ENCODE assay signal across 37 cellular contexts in the genomic region with DNA sequence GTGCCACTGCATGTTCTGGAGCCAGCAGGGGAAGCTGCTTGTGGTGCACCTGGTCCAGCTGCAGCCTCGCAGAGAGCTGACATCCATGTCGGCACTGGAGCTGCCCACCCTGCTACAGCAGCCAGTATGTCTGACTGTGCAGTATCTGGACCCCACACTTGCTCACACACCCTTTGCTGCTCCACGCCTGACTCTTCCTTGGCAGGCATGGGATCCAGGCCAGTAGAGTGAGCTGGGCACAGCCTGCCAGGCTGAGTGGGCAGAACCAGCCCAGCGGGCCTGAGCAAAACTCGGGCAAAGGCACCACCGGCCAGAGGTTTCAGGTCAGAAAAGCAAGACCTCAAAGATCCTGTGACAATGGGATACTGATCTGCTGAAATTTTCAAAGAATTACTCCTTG.
"Had no signal": no experiment of that assay in that cellular context is flagged by ENCODE, and none has a peak within 500 bp of the region (broad histone marks: within the 10 kb centered on the region; RNA-seq: fewer than 3 reads in every experiment).

No MANE protein-coding gene starts in this region.

- H3K4me1 Mint-ChIP-seq: activated B cell treated with CpG ODN at 0.5 μM for 24 hours; activated CD4-positive, alpha-beta memory T cell treated with anti-CD3 and anti-CD28 coated beads, Interleukin-2, amount 10 ng/mL, durations not matched to agents 7 days and 5 days; activated CD4-positive, alpha-beta T cell treated with anti-CD3 and anti-CD28 coated beads for 36 hours; activated CD4-positive, alpha-beta T cell treated with anti-CD3 and anti-CD28 coated beads, Interleukin-2, amount 10 ng/mL, durations not matched to agents 7 days and 5 days; activated CD8-positive, alpha-beta memory T cell treated with anti-CD3 and anti-CD28 coated beads, Interleukin-2, amount 10 ng/mL, durations not matched to agents 7 days and 5 days; activated naive CD4-positive, alpha-beta T cell treated with anti-CD3 and anti-CD28 coated beads, Interleukin-2, amount 10 ng/mL, durations not matched to agents 7 days and 5 days; activated naive CD4-positive, alpha-beta T cell treated with anti-CD3 and anti-CD28 coated beads, Interleukin-2, amount 50 U/mL, for 24 hours; activated naive CD8-positive, alpha-beta T cell treated with anti-CD3 and anti-CD28 coated beads, Interleukin-2, amount 10 ng/mL, durations not matched to agents 7 days and 5 days; activated naive CD8-positive, alpha-beta T cell treated with anti-CD3 and anti-CD28 coated beads, Interleukin-2, amount 50 U/mL, for 24 hours; brain; central memory CD8-positive, alpha-beta T cell had no signal

- H3K36me3 ChIP-seq: ascending aorta, cardiac muscle cell had no signal

- ATAC-seq: activated CD4-positive, alpha-beta T cell treated with anti-CD3 and anti-CD28 coated beads for 36 hours; activated CD4-positive, CD25-positive, alpha-beta regulatory T cell treated with anti-CD3 and anti-CD28 coated beads, Interleukin-2, amount 50 U/mL, for 24 hours; activated CD8-positive, alpha-beta memory T cell treated with anti-CD3 and anti-CD28 coated beads, Interleukin-2, amount 10 ng/mL, durations not matched to agents 7 days and 5 days; activated CD8-positive, alpha-beta T cell treated with anti-CD3 and anti-CD28 coated beads, Interleukin-2, amount 10 ng/mL, durations not matched to agents 7 days and 5 days; activated naive CD8-positive, alpha-beta T cell treated with anti-CD3 and anti-CD28 coated beads, Interleukin-2, amount 50 U/mL, for 24 hours had no signal

- H3K4me1 ChIP-seq: ascending aorta had no signal

- H3K9me3 ChIP-seq: ascending aorta had no signal

- DNase-seq: activated B cell treated with CpG ODN at 0.5 μM for 24 hours; activated CD4-positive, alpha-beta memory T cell treated with anti-CD3 and anti-CD28 coated beads, Interleukin-2, amount 10 ng/mL, durations not matched to agents 7 days and 5 days; activated CD4-positive, alpha-beta T cell treated with anti-CD3 and anti-CD28 coated beads for 1 hour; activated CD4-positive, alpha-beta T cell treated with anti-CD3 and anti-CD28 coated beads for 36 hours; activated CD4-positive, alpha-beta T cell treated with anti-CD3 and anti-CD28 coated beads for 48 hours; activated CD4-positive, alpha-beta T cell treated with anti-CD3 and anti-CD28 coated beads, Interleukin-2, amount 10 ng/mL, durations not matched to agents 7 days and 5 days; activated CD4-positive, alpha-beta T cell treated with anti-CD3 and anti-CD28 coated beads, Interleukin-2, amount 50 U/mL, for 48 hours; activated CD8-positive, alpha-beta memory T cell treated with anti-CD3 and anti-CD28 coated beads for 24 hours; activated CD8-positive, alpha-beta memory T cell treated with anti-CD3 and anti-CD28 coated beads, Interleukin-2, amount 10 ng/mL, durations not matched to agents 7 days and 5 days; activated CD8-positive, alpha-beta memory T cell treated with anti-CD3 and anti-CD28 coated beads, Interleukin-2, amount 50 U/mL, for 48 hours; activated CD8-positive, alpha-beta T cell treated with anti-CD3 and anti-CD28 coated beads, Interleukin-2, amount 10 ng/mL, durations not matched to agents 7 days and 5 days; activated effector memory CD4-positive, alpha-beta T cell treated with Interleukin-2 at 50 U/mL for 16 hours; activated gamma-delta T cell; activated naive CD4-positive, alpha-beta T cell treated with anti-CD3 and anti-CD28 coated beads, Interleukin-2, amount 10 ng/mL, durations not matched to agents 7 days and 5 days; activated naive CD4-positive, alpha-beta T cell treated with Interleukin-2 at 50 U/mL for 16 hours; activated naive CD8-positive, alpha-beta T cell treated with anti-CD3 and anti-CD28 coated beads, Interleukin-2, amount 10 ng/mL, durations not matched to agents 7 days and 5 days; activated naive CD8-positive, alpha-beta T cell treated with anti-CD3 and anti-CD28 coated beads, Interleukin-2, amount 50 U/mL, for 24 hours; activated T-cell treated with anti-CD3 and anti-CD28 coated beads, Interleukin-2, amount 50 U/mL, for 24 hours; activated T-cell treated with anti-CD3 and anti-CD28 coated beads, Interleukin-2, amount 50 U/mL, for 48 hours; amygdala; anterior cingulate cortex; caudate nucleus; SW 1271; T-helper 1 cell; T-helper 2 cell; T-helper 9 cell had no signal

- H3K36me3 Mint-ChIP-seq: activated CD8-positive, alpha-beta memory T cell treated with anti-CD3 and anti-CD28 coated beads, Interleukin-2, amount 10 ng/mL, durations not matched to agents 7 days and 5 days; activated naive CD4-positive, alpha-beta T cell treated with anti-CD3 and anti-CD28 coated beads, Interleukin-2, amount 10 ng/mL, durations not matched to agents 7 days and 5 days; activated naive CD4-positive, alpha-beta T cell treated with anti-CD3 and anti-CD28 coated beads, Interleukin-2, amount 50 U/mL, for 24 hours; activated naive CD8-positive, alpha-beta T cell; activated naive CD8-positive, alpha-beta T cell treated with anti-CD3 and anti-CD28 coated beads, Interleukin-2, amount 10 ng/mL, durations not matched to agents 7 days and 5 days; brain had no signal

- H3K4me3 ChIP-seq: ascending aorta, cardiac muscle cell had no signal

- H3K27ac ChIP-seq: ascending aorta, cardiac muscle cell, VCaP had no signal

- H3K27ac Mint-ChIP-seq: activated B cell treated with CpG ODN at 0.5 μM for 24 hours; activated CD4-positive, alpha-beta memory T cell treated with anti-CD3 and anti-CD28 coated beads, Interleukin-2, amount 10 ng/mL, durations not matched to agents 7 days and 5 days; activated CD4-positive, alpha-beta T cell treated with anti-CD3 and anti-CD28 coated beads for 36 hours; activated CD4-positive, alpha-beta T cell treated with anti-CD3 and anti-CD28 coated beads, Interleukin-2, amount 10 ng/mL, durations not matched to agents 7 days and 5 days; activated CD8-positive, alpha-beta memory T cell treated with anti-CD3 and anti-CD28 coated beads, Interleukin-2, amount 10 ng/mL, durations not matched to agents 7 days and 5 days; activated CD8-positive, alpha-beta T cell treated with anti-CD3 and anti-CD28 coated beads, Interleukin-2, amount 10 ng/mL, durations not matched to agents 7 days and 5 days; activated naive CD4-positive, alpha-beta T cell treated with anti-CD3 and anti-CD28 coated beads, Interleukin-2, amount 10 ng/mL, durations not matched to agents 7 days and 5 days; activated naive CD4-positive, alpha-beta T cell treated with anti-CD3 and anti-CD28 coated beads, Interleukin-2, amount 50 U/mL, for 24 hours; activated naive CD8-positive, alpha-beta T cell; activated naive CD8-positive, alpha-beta T cell treated with anti-CD3 and anti-CD28 coated beads, Interleukin-2, amount 10 ng/mL, durations not matched to agents 7 days and 5 days; activated naive CD8-positive, alpha-beta T cell treated with anti-CD3 and anti-CD28 coated beads, Interleukin-2, amount 50 U/mL, for 24 hours; activated T-cell treated with anti-CD3 and anti-CD28 coated beads, Interleukin-2, amount 50 U/mL, for 24 hours; activated T-helper 2 cell treated with anti-CD3 and anti-CD28 coated beads, Interferon-gamma antibody, Interleukin-2, Interleukin-4, amounts not matched to agents 10 μg/mL and 5 μg/mL and 100 μg/mL, durations not matched to agents 14 hours and 24 hours and 36 hours; brain; T-helper 1 cell treated with Interleukin-12 subunit alpha and Interleukin-12 subunit beta and Interleukin-4 antibody, amounts not matched to agents 30 μg/mL and 1 μg/mL, for 36 hours; T-helper 2 cell treated with Interferon-gamma antibody and Interleukin-4, amounts not matched to agents 5 μg/mL and 100 μg/mL, for 36 hours had no signal

- H3K27me3 Mint-ChIP-seq: activated B cell treated with CpG ODN at 0.5 μM for 24 hours; activated CD4-positive, alpha-beta memory T cell treated with anti-CD3 and anti-CD28 coated beads, Interleukin-2, amount 10 ng/mL, durations not matched to agents 7 days and 5 days; activated CD4-positive, alpha-beta T cell treated with anti-CD3 and anti-CD28 coated beads for 36 hours; activated CD4-positive, alpha-beta T cell treated with anti-CD3 and anti-CD28 coated beads, Interleukin-2, amount 10 ng/mL, durations not matched to agents 7 days and 5 days; activated CD8-positive, alpha-beta memory T cell treated with anti-CD3 and anti-CD28 coated beads, Interleukin-2, amount 10 ng/mL, durations not matched to agents 7 days and 5 days; activated naive CD4-positive, alpha-beta T cell treated with anti-CD3 and anti-CD28 coated beads, Interleukin-2, amount 10 ng/mL, durations not matched to agents 7 days and 5 days; activated naive CD4-positive, alpha-beta T cell treated with anti-CD3 and anti-CD28 coated beads, Interleukin-2, amount 50 U/mL, for 24 hours; activated naive CD8-positive, alpha-beta T cell; activated naive CD8-positive, alpha-beta T cell treated with anti-CD3 and anti-CD28 coated beads, Interleukin-2, amount 10 ng/mL, durations not matched to agents 7 days and 5 days; activated naive CD8-positive, alpha-beta T cell treated with anti-CD3 and anti-CD28 coated beads, Interleukin-2, amount 50 U/mL, for 24 hours; activated T-cell treated with anti-CD3 and anti-CD28 coated beads, Interleukin-2, amount 50 U/mL, for 24 hours; brain; central memory CD8-positive, alpha-beta T cell had no signal

- H3K27me3 ChIP-seq: ascending aorta, cardiac muscle cell had no signal

- H3K4me3 Mint-ChIP-seq: activated B cell treated with CpG ODN at 0.5 μM for 24 hours; activated CD4-positive, alpha-beta memory T cell treated with anti-CD3 and anti-CD28 coated beads, Interleukin-2, amount 10 ng/mL, durations not matched to agents 7 days and 5 days; activated CD4-positive, alpha-beta T cell treated with anti-CD3 and anti-CD28 coated beads for 36 hours; activated CD4-positive, alpha-beta T cell treated with anti-CD3 and anti-CD28 coated beads, Interleukin-2, amount 10 ng/mL, durations not matched to agents 7 days and 5 days; activated CD8-positive, alpha-beta memory T cell treated with anti-CD3 and anti-CD28 coated beads, Interleukin-2, amount 10 ng/mL, durations not matched to agents 7 days and 5 days; activated CD8-positive, alpha-beta T cell treated with anti-CD3 and anti-CD28 coated beads, Interleukin-2, amount 10 ng/mL, durations not matched to agents 7 days and 5 days; activated naive CD4-positive, alpha-beta T cell treated with anti-CD3 and anti-CD28 coated beads, Interleukin-2, amount 10 ng/mL, durations not matched to agents 7 days and 5 days; activated naive CD4-positive, alpha-beta T cell treated with anti-CD3 and anti-CD28 coated beads, Interleukin-2, amount 50 U/mL, for 24 hours; activated naive CD8-positive, alpha-beta T cell; activated naive CD8-positive, alpha-beta T cell treated with anti-CD3 and anti-CD28 coated beads, Interleukin-2, amount 10 ng/mL, durations not matched to agents 7 days and 5 days; activated naive CD8-positive, alpha-beta T cell treated with anti-CD3 and anti-CD28 coated beads, Interleukin-2, amount 50 U/mL, for 24 hours; activated T-cell treated with anti-CD3 and anti-CD28 coated beads, Interleukin-2, amount 50 U/mL, for 24 hours; brain; central memory CD8-positive, alpha-beta T cell; T-helper 1 cell treated with Interleukin-12 subunit alpha and Interleukin-12 subunit beta and Interleukin-4 antibody, amounts not matched to agents 30 μg/mL and 1 μg/mL, for 36 hours; T-helper 2 cell treated with Interferon-gamma antibody and Interleukin-4, amounts not matched to agents 5 μg/mL and 100 μg/mL, for 36 hours had no signal
